26 cellular contexts compared by ENCODE assay signal in the genomic region with DNA sequence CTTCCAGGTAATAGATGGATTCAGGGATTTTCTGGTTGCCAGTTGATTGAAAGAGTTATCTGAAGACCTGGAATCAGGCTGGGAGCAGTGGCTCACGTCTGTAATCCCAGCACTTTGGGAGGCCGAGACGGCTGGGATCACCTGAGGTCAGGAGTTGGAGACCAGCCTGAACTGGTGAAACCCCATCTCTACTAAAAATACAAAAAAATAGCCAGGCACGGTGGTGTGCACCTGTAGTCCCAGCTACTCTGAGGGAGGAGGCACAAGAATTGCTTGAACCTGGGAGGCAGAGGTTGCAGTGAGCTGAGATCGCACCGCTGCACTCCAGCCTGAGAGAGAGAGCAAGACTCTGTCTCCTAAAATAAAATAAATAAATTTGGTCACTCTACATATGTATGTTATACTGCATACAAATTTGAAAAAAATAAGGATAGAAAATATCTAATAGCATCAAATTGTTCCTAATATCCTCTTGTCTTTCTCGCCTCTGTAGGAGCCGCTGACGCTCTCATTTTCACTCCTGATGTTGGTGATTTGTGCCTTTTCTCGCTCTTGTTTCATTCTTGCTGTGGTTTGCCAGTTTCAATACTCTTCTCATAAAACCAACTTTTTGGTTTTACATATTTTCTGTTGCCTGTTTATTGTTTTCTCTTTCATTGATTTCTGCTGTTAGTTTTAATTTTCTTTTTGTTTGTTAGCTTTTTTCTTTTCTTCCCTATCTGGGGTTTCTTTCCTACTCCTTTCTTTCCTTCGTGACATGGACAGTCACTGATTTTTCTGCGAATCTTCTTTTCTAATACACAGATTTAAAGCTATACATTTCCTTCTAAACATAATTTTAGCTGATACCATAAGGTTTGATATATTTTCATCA. TPM values are rescaled to one million over a fixed set of nuclear protein-coding genes. Genes with fewer than 3 reads are reported as not detected.
DNase-seq lines count a peak whose midpoint lies in the region; ATAC-seq, FAIRE-seq and TF ChIP-seq lines count a peak whose summit lies in the region.
"Had no signal": no experiment of that assay in that cellular context is flagged by ENCODE, and none has a peak within 500 bp of the region (broad histone marks: within the 10 kb centered on the region; RNA-seq: fewer than 3 reads in every experiment).

No MANE protein-coding gene starts in this region.

- peaks cover 9 to 24% of the 10 kb centered on the region in 2 experiments; a peak in 4 of 5 replicates for H3K27me3 ChIP-seq in K562 (ENCODE audit: control insufficient read depth in 2 of 2, insufficient read depth in 2 of 2, low read length in 2 of 2)
- H3K27me3 ChIP-seq: Peyer's patch had no signal

- H3K9me1 ChIP-seq in K562 (ENCODE audit: control insufficient read depth, insufficient read depth, low read length): no peaks in the 10 kb centered on the region

- no peak for TF ChIP-seq CTCF in GM13977 (IDR thresholded peaks at IDR 0.05; ENCODE audit: extremely low read depth, insufficient read depth, missing control alignments)
- no peak for TF ChIP-seq CTCF in K562 (IDR thresholded peaks at IDR 0.05 in 2 of 3, conservative IDR thresholded peaks at IDR 0.05 in 1 of 3; ENCODE audit: insufficient read depth in 2 of 3, low read depth in 1 of 3, low read length in 3 of 3)

- H3K9me3 ChIP-seq in K562 (replicated peaks; ENCODE audit: control insufficient read depth, insufficient read depth, low read depth, low read length): peaks cover 2% of the 10 kb centered on the region; the same call in 1 of the 2 replicates
- H3K9me3 ChIP-seq: Peyer's patch had no signal

- TF ChIP-seq POLR2A in K562 (conservative IDR thresholded peaks at IDR 0.05): no peak

- no peak overlapping the region for H3K4me3 ChIP-seq in K562
- H3K4me3 ChIP-seq: Peyer's patch, SK-N-MC had no signal

- H3K4me1 ChIP-seq in K562 (replicated peaks in 1 of 2; ENCODE audit: control insufficient read depth in 2 of 2, insufficient read depth in 2 of 2, low read length in 2 of 2): peaks cover 0 to 23% of the 10 kb centered on the region in 2 experiments; a peak in 2 of 5 replicates
- H3K4me1 ChIP-seq: Peyer's patch had no signal

- H3K27ac ChIP-seq in K562 (ENCODE audit: extremely low read depth, low read depth, low read length): no peak overlapping the region
- H3K27ac ChIP-seq: 22Rv1, Peyer's patch, SK-N-MC had no signal

- no peak overlapping the region for H3K9ac ChIP-seq in K562 (ENCODE audit: insufficient read depth in 1 of 2, low read depth in 2 of 2, low read length in 2 of 2)

- H3K36me3 ChIP-seq in K562 (ENCODE audit: control insufficient read depth, insufficient read depth, low read length): no peaks in the 10 kb centered on the region
- H3K36me3 ChIP-seq: Peyer's patch had no signal

- in situ Hi-C loops in GM13977 (cut with MboI; ENCODE audit: low pct_unique_long_range_greater_than_20kb, low sequenced_read_pairs, unreplicated experiment): no loop called here
- in situ Hi-C loops in K562 (cut with MboI): no loop called here

- ATAC-seq in K562 (no peak), GM18861 (IDR thresholded peaks at IDR 0.05; ENCODE audit: unreplicated experiment) (no peak), GM21367 (IDR thresholded peaks at IDR 0.05; ENCODE audit: unreplicated experiment) (no peak)

- no peak for FAIRE-seq in K562 (lab: Jason Lieb, UNC)
- FAIRE-seq: H1 had no signal

- no peaks in the 10 kb centered on the region for H4K20me1 ChIP-seq in K562 (replicated peaks; ENCODE audit: control insufficient read depth, insufficient read depth, low read length)

- CTCF ChIA-PET in activated CD4-positive, alpha-beta T cell treated with anti-CD3 and anti-CD28 coated beads, Interleukin-2, amount 10 ng/mL, durations not matched to agents 7 days and 5 days (lab: Charles Lee): no interaction called here
- CTCF ChIA-PET in K562 (lab: Yijun Ruan, JAX; ENCODE audit: low intra/inter-chr PET ratio): no interaction called here

- no TSS peak for BruUV-seq in K562 (replicated peaks; lab: Mats Ljungman, UMichigan)

- DNase-seq in activated CD4-positive, alpha-beta T cell treated with anti-CD3 and anti-CD28 coated beads, Interleukin-2, amount 10 ng/mL, durations not matched to agents 24 days and 14 days: peak; percentile 43
- DNase-seq in activated CD4-positive, alpha-beta T cell treated with anti-CD3 and anti-CD28 coated beads, Interleukin-2, amount 10 ng/mL, durations not matched to agents 7 days and 5 days: no peak
- peak; percentile 39 for DNase-seq in GM13977 (ENCODE audit: low spot score)
- DNase-seq in NCI-H226: peak; percentile 0
- DNase-seq in K562 (ENCODE audit: extremely low read depth in 1 of 4, low spot score in 3 of 4): no peak
- DNase-seq in NCI-H1694 treated with DMSO at 0.1 percent for 48 hours (lab: John Stamatoyannopoulos, UW): no peak
- DNase-seq: ACHN, Calu3, DMS79 treated with DMSO at 0.1 percent for 48 hours, GF-D8, HCEC 1CT, IMR-90, MV-4-11, NCI-H1105 treated with DMSO at 0.1 percent for 48 hours, NCI-H146, NCI-H2029, NCI-H526 treated with DMSO at 0.1 percent for 48 hours, Peyer's patch, SIG-M5 had no signal

- POLR2A ChIA-PET in activated CD4-positive, alpha-beta T cell treated with anti-CD3 and anti-CD28 coated beads, Interleukin-2, amount 10 ng/mL, durations not matched to agents 7 days and 5 days (lab: Charles Lee): no interaction called here
- POLR2A ChIA-PET in K562 (lab: Yijun Ruan, JAX): no interaction called here

- H3K79me2 ChIP-seq in K562 (ENCODE audit: control insufficient read depth, insufficient read depth, low read length): no peaks in the 10 kb centered on the region

- peaks cover 21% of the 10 kb centered on the region for H3K27me3 Mint-ChIP-seq in activated CD4-positive, alpha-beta T cell treated with anti-CD3 and anti-CD28 coated beads, Interleukin-2, amount 10 ng/mL, durations not matched to agents 24 days and 14 days
- peaks cover 16% of the 10 kb centered on the region for H3K27me3 Mint-ChIP-seq in activated CD4-positive, alpha-beta T cell treated with anti-CD3 and anti-CD28 coated beads, Interleukin-2, amount 10 ng/mL, durations not matched to agents 7 days and 5 days

- H3K4me3 Mint-ChIP-seq in activated CD4-positive, alpha-beta T cell treated with anti-CD3 and anti-CD28 coated beads, Interleukin-2, amount 10 ng/mL, durations not matched to agents 24 days and 14 days: no peak overlapping the region
- no peak overlapping the region for H3K4me3 Mint-ChIP-seq in activated CD4-positive, alpha-beta T cell treated with anti-CD3 and anti-CD28 coated beads, Interleukin-2, amount 10 ng/mL, durations not matched to agents 7 days and 5 days

- H3K27ac Mint-ChIP-seq in activated CD4-positive, alpha-beta T cell treated with anti-CD3 and anti-CD28 coated beads, Interleukin-2, amount 10 ng/mL, durations not matched to agents 24 days and 14 days: no peak overlapping the region
- H3K27ac Mint-ChIP-seq in activated CD4-positive, alpha-beta T cell treated with anti-CD3 and anti-CD28 coated beads, Interleukin-2, amount 10 ng/mL, durations not matched to agents 7 days and 5 days: no peak overlapping the region

- no peak for TF ChIP-seq EP300 in K562 (IDR thresholded peaks at IDR 0.05; ENCODE audit: low read length)

- no peak for TF ChIP-seq RAD21 in K562 (CRISPR knock-in tag; conservative IDR thresholded peaks at IDR 0.05 in 1 of 2, IDR thresholded peaks at IDR 0.05 in 1 of 2)

- no peaks in the 10 kb centered on the region for H3K36me3 Mint-ChIP-seq in activated CD4-positive, alpha-beta T cell treated with anti-CD3 and anti-CD28 coated beads, Interleukin-2, amount 10 ng/mL, durations not matched to agents 24 days and 14 days (ENCODE audit: low read depth)
- H3K36me3 Mint-ChIP-seq in activated CD4-positive, alpha-beta T cell treated with anti-CD3 and anti-CD28 coated beads, Interleukin-2, amount 10 ng/mL, durations not matched to agents 7 days and 5 days (ENCODE audit: low read depth): no peaks in the 10 kb centered on the region

- intact Hi-C loops in activated CD4-positive, alpha-beta T cell treated with anti-CD3 and anti-CD28 coated beads, Interleukin-2, amount 10 ng/mL, durations not matched to agents 24 days and 14 days (cut with micrococcal nuclease): no loop called here
- intact Hi-C loops in K562 (cut with micrococcal nuclease): no loop called here

- H3K4me1 Mint-ChIP-seq in activated CD4-positive, alpha-beta T cell treated with anti-CD3 and anti-CD28 coated beads, Interleukin-2, amount 10 ng/mL, durations not matched to agents 24 days and 14 days: peaks cover 3% of the 10 kb centered on the region
- H3K4me1 Mint-ChIP-seq in activated CD4-positive, alpha-beta T cell treated with anti-CD3 and anti-CD28 coated beads, Interleukin-2, amount 10 ng/mL, durations not matched to agents 7 days and 5 days: peaks cover 5% of the 10 kb centered on the region

- H3K4me2 ChIP-seq in K562 (ENCODE audit: insufficient read depth, low read length): no peak overlapping the region

- no peak overlapping the region for H2AFZ ChIP-seq in K562 (ENCODE audit: low read depth, low read length)

- WGBS in K562 (ENCODE audit: insufficient coverage, low coverage, missing lambda C conversion rate): 16% methylated on average over 12 of the region's 12 CpGs

- no peaks in the 10 kb centered on the region for H3K9me3 Mint-ChIP-seq in activated CD4-positive, alpha-beta T cell treated with anti-CD3 and anti-CD28 coated beads, Interleukin-2, amount 10 ng/mL, durations not matched to agents 24 days and 14 days
- H3K9me3 Mint-ChIP-seq in activated CD4-positive, alpha-beta T cell treated with anti-CD3 and anti-CD28 coated beads, Interleukin-2, amount 10 ng/mL, durations not matched to agents 7 days and 5 days: no peaks in the 10 kb centered on the region

RNA-seq across cellular contexts. Expression of a gene that starts 23.8 kb away (rescaled TPM):
- total RNA-seq in activated CD4-positive, alpha-beta T cell treated with anti-CD3 and anti-CD28 coated beads, Interleukin-2, amount 10 ng/mL, durations not matched to agents 24 days and 14 days: 0.07 and 0.21 TPM in 2 replicates
- not detected for total RNA-seq in activated CD4-positive, alpha-beta T cell treated with anti-CD3 and anti-CD28 coated beads, Interleukin-2, amount 10 ng/mL, durations not matched to agents 7 days and 5 days
- total RNA-seq in K562 (2011; cell fraction: chromatin; rRNA removed; ENCODE audit: low replicate concordance): 0.05 and 0.14 TPM in 2 replicates
- 0.13 TPM in 1 of 2 replicates, not detected in the other for total RNA-seq in K562 (2011; cell fraction: nucleolus; rRNA removed)
- total RNA-seq in K562 (2011; cell fraction: nucleoplasm; rRNA removed): 0.07 and 0.15 TPM in 2 replicates
- total RNA-seq in K562 (2014; rRNA removed) (not detected in 2 replicates), K562 (2014; rRNA removed; fragmentation: Illumina TruSeq; extraction: Trizol) (not detected in 2 replicates), K562 (2015; rRNA removed; fragmentation: Illumina TruSeq; extraction: Trizol) (0.08 and 0.18 TPM in 2 replicates), K562 (2021) (0.24 TPM in 1 of 2 replicates, not detected in the other)
- polyA plus RNA-seq in K562 (2011; rRNA removed) (not detected in 2 replicates), K562 (2014; fragmentation: Illumina TruSeq; extraction: Trizol) (0.19 TPM in 1 of 2 replicates, not detected in the other), K562 (2014; fragmentation: Nextera tagmentation; extraction: Ambion mirVana) (not detected), K562 (2014; rRNA removed) (0.03 TPM in 1 of 2 replicates, not detected in the other)
- polyA plus RNA-seq in K562 (2011; cell fraction: cytosol; rRNA removed): not detected in 2 replicates
- polyA plus RNA-seq in K562 (2011; cell fraction: nucleus; rRNA removed): 0.03 and 0.11 TPM in 2 replicates
- polyA plus RNA-seq in K562 (2012): 0.13 and 0.29 TPM in 2 replicates
- not detected in 2 replicates for polyA minus RNA-seq in K562 (2011; rRNA and poly(A)+ RNA removed)
- not detected in 2 replicates for polyA minus RNA-seq in K562 (2011; cell fraction: cytosol; rRNA and poly(A)+ RNA removed)
- polyA minus RNA-seq in K562 (2011; cell fraction: nucleus; rRNA and poly(A)+ RNA removed): 0.11 TPM in 1 of 2 replicates, not detected in the other
- total RNA-seq: H1, IMR-90, M059J, NCI-H460 had no signal

RNA-seq across cellular contexts. Expression of a gene that starts 35.8 kb away (rescaled TPM):
- 8.3 and 9.0 TPM in 2 replicates for total RNA-seq in activated CD4-positive, alpha-beta T cell treated with anti-CD3 and anti-CD28 coated beads, Interleukin-2, amount 10 ng/mL, durations not matched to agents 24 days and 14 days
- total RNA-seq in activated CD4-positive, alpha-beta T cell treated with anti-CD3 and anti-CD28 coated beads, Interleukin-2, amount 10 ng/mL, durations not matched to agents 7 days and 5 days: 1 to 10 TPM; 3.0 TPM
- total RNA-seq in K562 (2011; cell fraction: chromatin; rRNA removed; ENCODE audit: low replicate concordance): 12.4 and 32.4 TPM in 2 replicates
- total RNA-seq in K562 (2011; cell fraction: nucleolus; rRNA removed): 19.7 and 19.8 TPM in 2 replicates
- total RNA-seq in K562 (2011; cell fraction: nucleoplasm; rRNA removed): 9.8 and 13.9 TPM in 2 replicates
- 3.6 and 4.8 TPM in 2 replicates for total RNA-seq in K562 (2014; rRNA removed)
- total RNA-seq in K562 (2014; rRNA removed; fragmentation: Illumina TruSeq; extraction: Trizol): 0.99 and 1.2 TPM in 2 replicates
- total RNA-seq in K562 (2015; rRNA removed; fragmentation: Illumina TruSeq; extraction: Trizol): 2.9 and 3.5 TPM in 2 replicates
- 7.5 and 10.2 TPM in 2 replicates for total RNA-seq in K562 (2021)
- polyA plus RNA-seq in K562 (2011; rRNA removed): 2.2 and 2.7 TPM in 2 replicates
- polyA plus RNA-seq in K562 (2011; cell fraction: cytosol; rRNA removed): 2.4 and 6.4 TPM in 2 replicates
- 10.4 and 24.0 TPM in 2 replicates for polyA plus RNA-seq in K562 (2011; cell fraction: nucleus; rRNA removed)
- 5.5 and 6.7 TPM in 2 replicates for polyA plus RNA-seq in K562 (2012)
- 1.7 and 4.1 TPM in 2 replicates for polyA plus RNA-seq in K562 (2014; fragmentation: Illumina TruSeq; extraction: Trizol)
- polyA plus RNA-seq in K562 (2014; fragmentation: Nextera tagmentation; extraction: Ambion mirVana): under 1 TPM; 0.01 to 0.03 TPM
- 7.6 and 8.9 TPM in 2 replicates for polyA plus RNA-seq in K562 (2014; rRNA removed)
- 0.72 and 1.6 TPM in 2 replicates for polyA minus RNA-seq in K562 (2011; rRNA and poly(A)+ RNA removed)
- 1.9 and 2.7 TPM in 2 replicates for polyA minus RNA-seq in K562 (2011; cell fraction: cytosol; rRNA and poly(A)+ RNA removed)
- 3.1 and 3.4 TPM in 2 replicates for polyA minus RNA-seq in K562 (2011; cell fraction: nucleus; rRNA and poly(A)+ RNA removed)

Comparison
In these comparisons a context has a peak if more than half of its experiments do, and no peak if none do; other contexts are left out.
1. DNase-seq: peak in activated CD4-positive, alpha-beta T cell treated with anti-CD3 and anti-CD28 coated beads, Interleukin-2, amount 10 ng/mL, durations not matched to agents 24 days and 14 days (single experiment), GM13977 (single experiment) and NCI-H226 (single experiment); none in activated CD4-positive, alpha-beta T cell treated with anti-CD3 and anti-CD28 coated beads, Interleukin-2, amount 10 ng/mL, durations not matched to agents 7 days and 5 days (single experiment), K562 (0 of 4) and NCI-H1694 treated with DMSO at 0.1 percent for 48 hours (single experiment).